Comparison of ENCODE assay signal across 8 cellular contexts in the genomic region with DNA sequence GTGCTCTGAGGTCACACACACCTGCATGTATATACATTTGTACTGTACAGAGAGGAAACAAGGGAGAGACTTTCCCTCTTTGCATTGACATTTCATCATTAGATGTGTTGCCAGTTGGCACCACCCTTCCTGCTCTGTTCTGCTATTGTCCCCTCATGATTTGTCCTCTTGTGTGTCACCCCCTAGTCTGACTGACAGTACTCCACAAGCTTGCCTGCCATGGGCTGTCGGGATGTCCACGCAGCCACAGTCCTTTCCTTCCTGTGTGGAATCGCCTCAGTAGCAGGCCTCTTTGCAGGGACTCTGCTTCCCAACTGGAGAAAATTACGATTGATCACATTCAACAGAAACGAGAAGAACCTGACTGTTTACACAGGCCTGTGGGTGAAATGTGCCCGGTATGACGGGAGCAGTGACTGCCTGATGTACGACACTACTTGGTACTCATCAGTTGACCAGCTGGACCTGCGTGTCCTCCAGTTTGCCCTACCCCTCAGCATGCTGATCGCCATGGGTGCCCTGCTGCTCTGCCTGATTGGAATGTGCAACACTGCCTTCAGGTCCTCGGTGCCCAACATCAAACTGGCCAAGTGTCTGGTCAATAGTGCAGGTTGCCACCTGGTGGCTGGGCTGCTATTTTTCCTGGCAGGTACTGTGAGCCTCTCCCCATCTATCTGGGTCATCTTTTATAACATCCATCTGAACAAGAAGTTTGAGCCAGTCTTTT. TPM values are rescaled to one million over a fixed set of nuclear protein-coding genes. Genes with fewer than 3 reads are reported as not detected.
A peak's percentile ranks its signal among the peaks of the same experiment; 100 is the strongest.
DNase-seq lines count a peak whose midpoint lies in the region; ATAC-seq and TF ChIP-seq lines count a peak whose summit lies in the region.

No MANE protein-coding gene starts in this region.

- no peaks in the 10 kb centered on the region for H3K27me3 Mint-ChIP-seq in GM23338 (ENCODE audit: insufficient read depth, low read depth, poor library complexity)

- H3K4me3 Mint-ChIP-seq in GM23338: no peak overlapping the region

- H3K79me2 ChIP-seq in DND-41 (ENCODE audit: insufficient read depth, low read length) (no peaks in the 10 kb centered on the region), GM23338 (replicated peaks; ENCODE audit: insufficient read depth) (peaks cover 11% of the 10 kb centered on the region; the same call in 1 of the 2 replicates), SU-DHL-6 (ENCODE audit: insufficient read depth, low read length) (no peaks in the 10 kb centered on the region)

- H3K4me2 ChIP-seq in DND-41 (ENCODE audit: insufficient read depth, low read length) (no peak overlapping the region), GM23338 (no peak overlapping the region), SU-DHL-6 (ENCODE audit: low read depth, low read length, poor library complexity, severe bottlenecking) (no peak overlapping the region)

- no peak overlapping the region for H3K27ac Mint-ChIP-seq in GM23338

- H3F3A ChIP-seq in GM23338 (replicated peaks; ENCODE audit: low read depth) (no peaks in the 10 kb centered on the region), SU-DHL-6 (ENCODE audit: insufficient read depth) (no peaks in the 10 kb centered on the region)

- H3K9me3 Mint-ChIP-seq in GM23338: no peaks in the 10 kb centered on the region

- ATAC-seq in DND-41 (ENCODE audit: insufficient read depth, low read depth) (no peak), GM23338 (peak; percentile 87), left ventricle myocardium superior (peak; percentile 37), HG03175 (IDR thresholded peaks at IDR 0.05; ENCODE audit: unreplicated experiment) (no peak)

- TF ChIP-seq CTCF in DND-41 (IDR thresholded peaks at IDR 0.05; ENCODE audit: borderline replicate concordance, extremely low read depth, low read length, poor library complexity, severe bottlenecking) (peak; percentile 46), GM23338 (conservative IDR thresholded peaks at IDR 0.05; ENCODE audit: low read depth in 2 of 2) (peak; percentile 57 to 79), SU-DHL-6 (IDR thresholded peaks at IDR 0.05; ENCODE audit: insufficient read depth, low read length, poor library complexity, severe bottlenecking) (peak; percentile 58)

- H3K9me3 ChIP-seq in DND-41 (ENCODE audit: insufficient read depth, low read length, severe bottlenecking) (no peaks in the 10 kb centered on the region), SU-DHL-6 (ENCODE audit: insufficient read depth, low read length) (no peaks in the 10 kb centered on the region)

- intact Hi-C loops in left ventricle myocardium superior (cut with micrococcal nuclease): no loop called here

- H3K36me3 Mint-ChIP-seq in GM23338 (ENCODE audit: low read depth): peaks cover 21% of the 10 kb centered on the region

- H3K4me3 ChIP-seq in DND-41 (ENCODE audit: low read depth in 1 of 2, low read length in 2 of 2) (no peak overlapping the region), GM23338 (no peak overlapping the region), SU-DHL-6 (ENCODE audit: insufficient read depth, low read length, poor library complexity, severe bottlenecking) (no peak overlapping the region)

- peaks cover 17% of the 10 kb centered on the region for H3K36me3 ChIP-seq in DND-41 (ENCODE audit: insufficient read depth, low read length)
- peaks cover 19% of the 10 kb centered on the region; the same call in 1 of the 2 replicates for H3K36me3 ChIP-seq in GM23338 (ENCODE audit: insufficient read depth)
- H3K36me3 ChIP-seq in SU-DHL-6 (ENCODE audit: low read length): peaks cover 5% of the 10 kb centered on the region; the same call in 1 of the 2 replicates

- H3K9me2 ChIP-seq in GM23338 (ENCODE audit: insufficient read depth) (no peaks in the 10 kb centered on the region), SU-DHL-6 (replicated peaks; ENCODE audit: insufficient read depth, low read length) (no peaks in the 10 kb centered on the region)

- H2AFZ ChIP-seq in DND-41 (ENCODE audit: low read depth, low read length) (no peak overlapping the region), GM23338 (no peak overlapping the region), SU-DHL-6 (ENCODE audit: low read depth, low read length, severe bottlenecking) (no peak overlapping the region)

- no peaks in the 10 kb centered on the region for H3K4me1 Mint-ChIP-seq in GM23338

- H4K20me1 ChIP-seq in DND-41 (ENCODE audit: insufficient read depth, low read length) (peaks cover 3% of the 10 kb centered on the region; the same call in 1 of the 2 replicates), GM23338 (replicated peaks; ENCODE audit: insufficient read depth) (peaks cover 4% of the 10 kb centered on the region; the same call in 1 of the 2 replicates), SU-DHL-6 (ENCODE audit: low read depth, low read length) (no peaks in the 10 kb centered on the region)

- no peak overlapping the region for H3K27ac ChIP-seq in DND-41 (ENCODE audit: low read length)
- no peak overlapping the region for H3K27ac ChIP-seq in GM23338 (ENCODE audit: low read depth)
- no peak overlapping the region for H3K27ac ChIP-seq in SU-DHL-6 (ENCODE audit: low read depth, low read length)

- H3K9ac ChIP-seq in DND-41 (ENCODE audit: low read depth, low read length): no peak overlapping the region
- H3K9ac ChIP-seq in SU-DHL-6 (ENCODE audit: low read length): no peak overlapping the region

- no peak for DNase-seq in DND-41
- DNase-seq in GM23338 (ENCODE audit: low spot score): peak; percentile 75
- DNase-seq in left ventricle myocardium superior: no peak
- no peak for DNase-seq in NCI-H1694 treated with DMSO at 0.1 percent for 48 hours (lab: John Stamatoyannopoulos, UW)
- no peak for DNase-seq in NCI-H1048 (lab: John Stamatoyannopoulos, UW)
- DNase-seq in midbrain (lab: John Stamatoyannopoulos, UW): no peak

- H3K27me3 ChIP-seq in DND-41 (ENCODE audit: insufficient read depth, low read length, poor library complexity) (no peaks in the 10 kb centered on the region), GM23338 (ENCODE audit: insufficient read depth) (no peaks in the 10 kb centered on the region), SU-DHL-6 (ENCODE audit: low read length) (no peaks in the 10 kb centered on the region)

- H3K4me1 ChIP-seq in DND-41 (ENCODE audit: insufficient read depth, low read length) (no peaks in the 10 kb centered on the region), GM23338 (ENCODE audit: insufficient read depth) (no peaks in the 10 kb centered on the region)

TF ChIP-seq in GM23338, 12 proteins besides CTCF, POLR2A, EP300 and RAD21 (continues in another document):
- TF ChIP-seq ZNF114 (CRISPR knock-in tag; IDR thresholded peaks at IDR 0.05) (no peak), POLR2AphosphoS5 (IDR thresholded peaks at IDR 0.05; ENCODE audit: low read depth) (no peak), EZH2 (IDR thresholded peaks at IDR 0.05; ENCODE audit: low read depth, unreplicated experiment) (no peak), JUNB (IDR thresholded peaks at IDR 0.05; ENCODE audit: unreplicated experiment) (no peak), CREB1 (CRISPR knock-in tag; IDR thresholded peaks at IDR 0.05; ENCODE audit: low read depth) (no peak), EZH2phosphoT487 (IDR thresholded peaks at IDR 0.05; ENCODE audit: unreplicated experiment) (no peak)
- TF ChIP-seq, protein P1, sequence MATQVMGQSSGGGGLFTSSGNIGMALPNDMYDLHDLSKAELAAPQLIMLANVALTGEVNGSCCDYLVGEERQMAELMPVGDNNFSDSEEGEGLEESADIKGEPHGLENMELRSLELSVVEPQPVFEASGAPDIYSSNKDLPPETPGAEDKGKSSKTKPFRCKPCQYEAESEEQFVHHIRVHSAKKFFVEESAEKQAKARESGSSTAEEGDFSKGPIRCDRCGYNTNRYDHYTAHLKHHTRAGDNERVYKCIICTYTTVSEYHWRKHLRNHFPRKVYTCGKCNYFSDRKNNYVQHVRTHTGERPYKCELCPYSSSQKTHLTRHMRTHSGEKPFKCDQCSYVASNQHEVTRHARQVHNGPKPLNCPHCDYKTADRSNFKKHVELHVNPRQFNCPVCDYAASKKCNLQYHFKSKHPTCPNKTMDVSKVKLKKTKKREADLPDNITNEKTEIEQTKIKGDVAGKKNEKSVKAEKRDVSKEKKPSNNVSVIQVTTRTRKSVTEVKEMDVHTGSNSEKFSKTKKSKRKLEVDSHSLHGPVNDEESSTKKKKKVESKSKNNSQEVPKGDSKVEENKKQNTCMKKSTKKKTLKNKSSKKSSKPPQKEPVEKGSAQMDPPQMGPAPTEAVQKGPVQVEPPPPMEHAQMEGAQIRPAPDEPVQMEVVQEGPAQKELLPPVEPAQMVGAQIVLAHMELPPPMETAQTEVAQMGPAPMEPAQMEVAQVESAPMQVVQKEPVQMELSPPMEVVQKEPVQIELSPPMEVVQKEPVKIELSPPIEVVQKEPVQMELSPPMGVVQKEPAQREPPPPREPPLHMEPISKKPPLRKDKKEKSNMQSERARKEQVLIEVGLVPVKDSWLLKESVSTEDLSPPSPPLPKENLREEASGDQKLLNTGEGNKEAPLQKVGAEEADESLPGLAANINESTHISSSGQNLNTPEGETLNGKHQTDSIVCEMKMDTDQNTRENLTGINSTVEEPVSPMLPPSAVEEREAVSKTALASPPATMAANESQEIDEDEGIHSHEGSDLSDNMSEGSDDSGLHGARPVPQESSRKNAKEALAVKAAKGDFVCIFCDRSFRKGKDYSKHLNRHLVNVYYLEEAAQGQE (IDR thresholded peaks at IDR 0.05; ENCODE audit: unreplicated experiment): no peak
- TF ChIP-seq, protein P2, sequence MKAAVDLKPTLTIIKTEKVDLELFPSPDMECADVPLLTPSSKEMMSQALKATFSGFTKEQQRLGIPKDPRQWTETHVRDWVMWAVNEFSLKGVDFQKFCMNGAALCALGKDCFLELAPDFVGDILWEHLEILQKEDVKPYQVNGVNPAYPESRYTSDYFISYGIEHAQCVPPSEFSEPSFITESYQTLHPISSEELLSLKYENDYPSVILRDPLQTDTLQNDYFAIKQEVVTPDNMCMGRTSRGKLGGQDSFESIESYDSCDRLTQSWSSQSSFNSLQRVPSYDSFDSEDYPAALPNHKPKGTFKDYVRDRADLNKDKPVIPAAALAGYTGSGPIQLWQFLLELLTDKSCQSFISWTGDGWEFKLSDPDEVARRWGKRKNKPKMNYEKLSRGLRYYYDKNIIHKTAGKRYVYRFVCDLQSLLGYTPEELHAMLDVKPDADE (IDR thresholded peaks at IDR 0.05): no peak

RNA-seq across cellular contexts. Expression of gene CLDN12, which starts 9.4 kb away (rescaled TPM):
- 48.5 and 52.1 TPM in 2 replicates for total RNA-seq in GM23338 (2014; rRNA removed; shearing (Covaris generic))
- polyA plus RNA-seq in GM23338 (2016; fragmentation: Nextera tagmentation; extraction: Ambion mirVana): 16.3 and 16.6 TPM in 2 replicates
- 34.0 TPM for total RNA-seq in left ventricle myocardium superior

RNA-seq across cellular contexts. Expression of gene PTTG1IP2, which starts 56.8 kb away (rescaled TPM):
- total RNA-seq in GM23338 (2014; rRNA removed; shearing (Covaris generic)): not detected in 2 replicates
- polyA plus RNA-seq in GM23338 (2016; fragmentation: Nextera tagmentation; extraction: Ambion mirVana): not detected in 2 replicates
- not detected for total RNA-seq in left ventricle myocardium superior

Comparison
In these comparisons a context has a peak if more than half of its experiments do, and no peak if none do; other contexts are left out.
1. ATAC-seq: peak in GM23338 (single experiment) and left ventricle myocardium superior (single experiment); none in DND-41 (single experiment) and HG03175 (single experiment).
2. Peak in every context shown above with its lines, with median percentiles within 50 percentile points of each other: CTCF ChIP-seq.